In genomic region chr22:50201191-50202129, GRCh38 we compare ENCODE assay signal across 8 cellular contexts. TPM values are rescaled to one million over a fixed set of nuclear protein-coding genes. Genes with fewer than 3 reads are reported as not detected.
DNase-seq lines count a peak whose midpoint lies in the region; ATAC-seq and TF ChIP-seq lines count a peak whose summit lies in the region.

No MANE protein-coding gene starts in this region.

- H3K27ac ChIP-seq in CD4-positive, alpha-beta memory T cell (ENCODE audit: low read depth, low read length), result peak overlapping the region; percentile 2
- no peak overlapping the region for H3K27ac ChIP-seq in HUES64 (ENCODE audit: low read depth, low read length)
- no peak overlapping the region for H3K27ac ChIP-seq in stomach smooth muscle (ENCODE audit: low read length)

- no peaks in the 10 kb centered on the region for H3K27me3 ChIP-seq in CD4-positive, alpha-beta memory T cell (ENCODE audit: insufficient read depth, low read length)
- H3K27me3 ChIP-seq in HUES64 (ENCODE audit: insufficient read depth, low read length) (peaks cover 6% of the 10 kb centered on the region), kidney epithelial cell (ENCODE audit: control insufficient read depth, insufficient read depth, low read length) (no peaks in the 10 kb centered on the region), stomach smooth muscle (ENCODE audit: control insufficient read depth in 1 of 2, insufficient read depth in 2 of 2, low read length in 2 of 2) (no peaks in the 10 kb centered on the region)

- H3K9me3 Mint-ChIP-seq in CD4-positive, alpha-beta memory T cell, result peaks cover 0 to 2% (median 0%) of the 10 kb centered on the region in 8 donors

- ATAC-seq in GM21390 (IDR thresholded peaks at IDR 0.05; ENCODE audit: unreplicated experiment), result peak; percentile 22

- peaks cover 14 to 24% of the 10 kb centered on the region in 2 donors for H3K36me3 Mint-ChIP-seq in CD4-positive, alpha-beta memory T cell

- H3K9ac ChIP-seq in HUES64 (ENCODE audit: low read depth, low read length) (peak overlapping the region; percentile 82), stomach smooth muscle (ENCODE audit: low read length in 2 of 2) (peak overlapping the region; percentile 62 to 70)

- peak in 1 of 5 donors; percentile 36 for DNase-seq in CD4-positive, alpha-beta memory T cell
- DNase-seq in astrocyte of the hippocampus (ENCODE audit: low read depth, low spot score) (peak; percentile 58), kidney epithelial cell (ENCODE audit: low read depth) (no peak), iPS-NIHi7 (ENCODE audit: extremely low spot score) (no peak), G401 (ENCODE audit: low spot score) (no peak)

- 3% methylated on average over 115 of the region's 115 CpGs for WGBS in HUES64

- POLR2A ChIA-PET in CD4-positive, alpha-beta memory T cell (lab: Charles Lee; ENCODE audit: partially characterized antibody), result interaction anchor here (1.0 to 6.0 kb wide), 2 partner anchors 10 to 17 kb away, joined by 4 to 73 read pairs; no protein-coding TSS in a partner anchor

- no peak for TF ChIP-seq CTCF in kidney epithelial cell (IDR thresholded peaks at IDR 0.05; ENCODE audit: insufficient read depth, low read length, poor library complexity, severe bottlenecking)

- H3K27ac Mint-ChIP-seq in CD4-positive, alpha-beta memory T cell, result peak overlapping the region in 6 of 7 donors; percentile 72 to 89 (median 78)

- peaks cover 22% of the 10 kb centered on the region for H3K4me1 ChIP-seq in CD4-positive, alpha-beta memory T cell (ENCODE audit: insufficient read depth, low read length)
- no peaks in the 10 kb centered on the region; the same call in 1 of the 2 replicates for H3K4me1 ChIP-seq in HUES64 (ENCODE audit: insufficient read depth, low read length)
- peaks cover 34% of the 10 kb centered on the region for H3K4me1 ChIP-seq in stomach smooth muscle (ENCODE audit: control insufficient read depth, insufficient read depth, low read length)

- H3K4me3 Mint-ChIP-seq in CD4-positive, alpha-beta memory T cell, result peak overlapping the region; percentile 79 to 94 (median 86)

- CTCF ChIA-PET in CD4-positive, alpha-beta memory T cell (lab: Charles Lee; ENCODE audit: partially characterized antibody), result interaction anchor here (1.2 kb wide), 1 partner anchor 53 kb away, joined by 4 read pairs; no protein-coding TSS in a partner anchor

- no peaks in the 10 kb centered on the region for H3K9me3 ChIP-seq in CD4-positive, alpha-beta memory T cell (ENCODE audit: control insufficient read depth in 1 of 2, low read length in 2 of 2)
- H3K9me3 ChIP-seq in HUES64 (ENCODE audit: insufficient read depth, low read depth, low read length) (0 out of 2 replicates have a peak, but pooled peaks cover 3% of the 10 kb centered on the region), stomach smooth muscle (ENCODE audit: control insufficient read depth in 2 of 2, low read length in 2 of 2) (no peaks in the 10 kb centered on the region)

- H3K4me3 ChIP-seq in CD4-positive, alpha-beta memory T cell (ENCODE audit: low read length in 2 of 2), result peak overlapping the region; percentile 29 to 55
- H3K4me3 ChIP-seq in HUES64 (ENCODE audit: low read length), result peak overlapping the region; percentile 77
- H3K4me3 ChIP-seq in kidney epithelial cell (ENCODE audit: low read depth, low read length), result peak overlapping the region; percentile 65
- peak overlapping the region; percentile 73 to 77 for H3K4me3 ChIP-seq in stomach smooth muscle (ENCODE audit: low read length in 2 of 2)

- intact Hi-C loops in CD4-positive, alpha-beta memory T cell (cut with micrococcal nuclease), result loop anchor here (5.0 kb wide), 1 partner anchor 41 kb away; no protein-coding TSS in a partner anchor

- in situ Hi-C loops in G401 (cut with HindIII; ENCODE audit: low sequenced_read_pairs), result no loop called here

- peaks cover 10% of the 10 kb centered on the region for H3K36me3 ChIP-seq in CD4-positive, alpha-beta memory T cell (ENCODE audit: insufficient read depth, low read length)
- H3K36me3 ChIP-seq in HUES64 (ENCODE audit: insufficient read depth, low read length), result peaks cover 30% of the 10 kb centered on the region
- H3K36me3 ChIP-seq in kidney epithelial cell (ENCODE audit: control insufficient read depth, insufficient read depth, low read length), result no peaks in the 10 kb centered on the region
- peaks cover 0 to 5% of the 10 kb centered on the region in 2 donors for H3K36me3 ChIP-seq in stomach smooth muscle (ENCODE audit: control insufficient read depth in 2 of 2, insufficient read depth in 2 of 2, low read length in 2 of 2)

- no peaks in the 10 kb centered on the region for H3K27me3 Mint-ChIP-seq in CD4-positive, alpha-beta memory T cell

- peaks cover 14 to 29% (median 24%) of the 10 kb centered on the region in 4 donors for H3K4me1 Mint-ChIP-seq in CD4-positive, alpha-beta memory T cell

RNA-seq across cellular contexts. Expression of gene SELENOO, which starts 0.6 kb away (rescaled TPM):
- 10 to 100 TPM; 33.8 to 34.8 TPM for total RNA-seq in CD4-positive, alpha-beta memory T cell
- polyA plus RNA-seq in CD4-positive, alpha-beta memory T cell, result 1 to 10 TPM; 2.0 to 6.6 TPM
- polyA plus RNA-seq in HUES64 (2013, experiment 1 of 2), result 10.9 TPM
- 10.3 TPM for polyA plus RNA-seq in HUES64 (2013, experiment 2 of 2)
- 12.0 and 14.8 TPM in 2 replicates for total RNA-seq in kidney epithelial cell
- total RNA-seq in G401 (2014; rRNA removed; shearing (Covaris generic)), result 25.5 and 40.7 TPM in 2 replicates

RNA-seq across cellular contexts. Expression of gene TRABD, which starts 15.7 kb away (rescaled TPM):
- 100 to 1,000 TPM; 124 to 126 TPM for total RNA-seq in CD4-positive, alpha-beta memory T cell
- 10 to 100 TPM; 51.5 to 61.4 TPM for polyA plus RNA-seq in CD4-positive, alpha-beta memory T cell
- polyA plus RNA-seq in HUES64 (2013, experiment 1 of 2), result 32.5 TPM
- 33.3 TPM for polyA plus RNA-seq in HUES64 (2013, experiment 2 of 2)
- 60.2 and 73.5 TPM in 2 replicates for total RNA-seq in kidney epithelial cell
- total RNA-seq in G401 (2014; rRNA removed; shearing (Covaris generic)), result 73.9 and 83.5 TPM in 2 replicates

RNA-seq across cellular contexts. Expression of gene PANX2, which starts 30.9 kb away (rescaled TPM):
- not detected for total RNA-seq in CD4-positive, alpha-beta memory T cell
- not detected for polyA plus RNA-seq in CD4-positive, alpha-beta memory T cell
- polyA plus RNA-seq in HUES64 (2013, experiment 1 of 2), result 3.0 TPM
- polyA plus RNA-seq in HUES64 (2013, experiment 2 of 2), result 2.9 TPM
- total RNA-seq in kidney epithelial cell, result 0.33 and 1.1 TPM in 2 replicates
- total RNA-seq in G401 (2014; rRNA removed; shearing (Covaris generic)), result 0.62 and 1.4 TPM in 2 replicates

RNA-seq across cellular contexts. Expression of gene TUBGCP6, which starts 43.4 kb away (rescaled TPM):
- total RNA-seq in CD4-positive, alpha-beta memory T cell, result 100 to 1,000 TPM; 132 to 133 TPM
- polyA plus RNA-seq in CD4-positive, alpha-beta memory T cell, result 10 to 100 TPM; 16.5 to 20.5 TPM
- polyA plus RNA-seq in HUES64 (2013, experiment 1 of 2), result 15.8 TPM
- polyA plus RNA-seq in HUES64 (2013, experiment 2 of 2), result 16.8 TPM
- total RNA-seq in kidney epithelial cell, result 27.2 and 33.6 TPM in 2 replicates
- total RNA-seq in G401 (2014; rRNA removed; shearing (Covaris generic)), result 15.1 and 17.0 TPM in 2 replicates

RNA-seq across cellular contexts. Expression of gene HDAC10, which starts 49.6 kb away (rescaled TPM):
- 100 to 1,000 TPM; 141 to 151 TPM for total RNA-seq in CD4-positive, alpha-beta memory T cell
- 1 to 10 TPM; 3.8 to 6.8 TPM for polyA plus RNA-seq in CD4-positive, alpha-beta memory T cell
- polyA plus RNA-seq in HUES64 (2013, experiment 1 of 2), result 11.0 TPM
- 11.8 TPM for polyA plus RNA-seq in HUES64 (2013, experiment 2 of 2)
- total RNA-seq in kidney epithelial cell, result 21.1 and 34.8 TPM in 2 replicates
- 6.1 and 28.5 TPM in 2 replicates for total RNA-seq in G401 (2014; rRNA removed; shearing (Covaris generic))
